Comparison of ENCODE assay signal across 8 cellular contexts in the genomic region with DNA sequence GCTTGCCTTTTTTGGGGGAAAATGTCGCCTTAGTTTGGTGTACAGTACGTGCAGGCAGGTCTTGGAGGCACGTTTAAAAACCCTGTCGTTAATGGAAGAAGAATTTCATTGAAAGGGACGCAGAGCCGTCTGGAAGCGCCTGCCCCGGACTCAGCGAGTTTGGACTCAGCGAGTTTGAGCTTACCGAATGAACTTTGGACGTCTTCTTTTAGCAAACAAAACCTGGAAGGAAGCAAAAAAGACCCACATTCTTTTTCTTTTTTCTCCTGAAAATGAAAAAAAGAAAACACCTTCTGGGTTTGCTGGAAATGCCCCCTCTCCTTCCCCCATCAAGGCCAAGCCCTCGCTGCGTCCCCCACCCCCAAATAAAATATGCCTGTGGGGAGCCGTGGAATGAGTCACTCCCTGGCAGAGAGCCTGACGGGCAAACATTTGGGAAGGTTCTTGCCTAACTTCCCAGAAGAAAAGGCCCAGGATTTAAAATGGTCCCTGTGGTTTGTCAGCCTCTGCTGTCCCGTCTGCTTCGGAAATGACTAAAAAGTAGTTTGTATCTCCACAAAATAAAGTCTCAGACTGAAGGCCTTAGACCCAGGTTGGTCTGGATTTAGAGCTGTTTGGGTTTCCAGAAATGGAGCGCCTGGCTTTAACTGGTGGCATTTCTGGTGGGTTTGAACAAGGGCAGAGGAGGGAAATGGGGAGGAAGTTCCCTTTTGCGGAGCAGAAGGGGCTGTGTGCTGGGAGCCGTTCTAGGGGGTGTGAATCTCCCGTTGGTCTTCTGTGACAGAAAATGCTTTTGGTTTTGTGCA. TPM values are rescaled to one million over a fixed set of nuclear protein-coding genes. Genes with fewer than 3 reads are reported as not detected.
A peak's percentile ranks its signal among the peaks of the same experiment; 100 is the strongest.
DNase-seq lines count a peak whose midpoint lies in the region; ATAC-seq and TF ChIP-seq lines count a peak whose summit lies in the region.

No MANE protein-coding gene starts in this region.

- ATAC-seq in GM18873 (IDR thresholded peaks at IDR 0.05; ENCODE audit: low FRiP score, unreplicated experiment) (no peak), HG03432 (IDR thresholded peaks at IDR 0.05; ENCODE audit: unreplicated experiment) (no peak)

- peaks cover 44% of the 10 kb centered on the region for H3K4me1 ChIP-seq in smooth muscle cell (ENCODE audit: low read depth)

- TF ChIP-seq CTCF in astrocyte of the cerebellum (IDR thresholded peaks at IDR 0.05; ENCODE audit: low read depth, low read length, missing control alignments) (no peak), smooth muscle cell (IDR thresholded peaks at IDR 0.05; ENCODE audit: borderline replicate concordance, insufficient read depth, poor library complexity, severe bottlenecking) (no peak)

- no peaks in the 10 kb centered on the region for H3K9me3 ChIP-seq in smooth muscle cell (replicated peaks; ENCODE audit: low read depth)

- H3K4me3 ChIP-seq in astrocyte of the cerebellum (ENCODE audit: low read depth, low read length) (peak overlapping the region; percentile 91), smooth muscle cell (peak overlapping the region; percentile 55)

- peak overlapping the region; percentile 97 for H3K27ac ChIP-seq in smooth muscle cell (ENCODE audit: low read depth)

- peak overlapping the region; percentile 80 for H3K4me2 ChIP-seq in smooth muscle cell

- H3F3A ChIP-seq in smooth muscle cell (ENCODE audit: low read depth) = peaks cover 45% of the 10 kb centered on the region

- peaks cover 39% of the 10 kb centered on the region for H3K79me2 ChIP-seq in smooth muscle cell (ENCODE audit: low read depth)

- in situ Hi-C loops in astrocyte of the cerebellum (cut with HindIII; ENCODE audit: low sequenced_read_pairs) = no loop called here

- DNase-seq in DMS53 (lab: John Stamatoyannopoulos, UW) (peak; percentile 67), LHCN-M2 (ENCODE audit: low read depth) (peak; percentile 94), astrocyte of the cerebellum (ENCODE audit: low read depth) (peak; percentile 75), iris pigment epithelial cell (ENCODE audit: low read depth) (peak; percentile 75), smooth muscle cell (lab: John Stamatoyannopoulos, UW; ENCODE audit: unreplicated experiment) (peak; percentile 22), cortex of kidney (lab: John Stamatoyannopoulos, UW) (no peak)

- H3K27me3 ChIP-seq in smooth muscle cell (ENCODE audit: low read depth) = no peaks in the 10 kb centered on the region

- H3K9ac ChIP-seq in smooth muscle cell (ENCODE audit: low read depth) = peak overlapping the region; percentile 92

- peaks cover 34% of the 10 kb centered on the region for H4K20me1 ChIP-seq in smooth muscle cell (ENCODE audit: low read depth)

- H3K36me3 ChIP-seq in smooth muscle cell (ENCODE audit: low read depth) = no peaks in the 10 kb centered on the region

- 2% methylated on average over 22 of the region's 22 CpGs for WGBS in smooth muscle cell (ENCODE audit: low lambda C conversion rate)

- H2AFZ ChIP-seq in smooth muscle cell (ENCODE audit: low read depth) = no peak overlapping the region

RNA-seq across cellular contexts. Expression of gene NEK6, which starts 1.7 kb away (rescaled TPM):
- total RNA-seq in LHCN-M2 (2014; rRNA removed) = 62.8 and 72.6 TPM in 2 replicates
- 89.5 TPM for polyA plus RNA-seq in LHCN-M2 (2012)
- 41.5 and 45.9 TPM in 2 replicates for total RNA-seq in smooth muscle cell
- 67.6 and 108 TPM in 2 replicates for polyA plus RNA-seq in smooth muscle cell
